ENCODE assay signal across 13 cellular contexts in the genomic region with DNA sequence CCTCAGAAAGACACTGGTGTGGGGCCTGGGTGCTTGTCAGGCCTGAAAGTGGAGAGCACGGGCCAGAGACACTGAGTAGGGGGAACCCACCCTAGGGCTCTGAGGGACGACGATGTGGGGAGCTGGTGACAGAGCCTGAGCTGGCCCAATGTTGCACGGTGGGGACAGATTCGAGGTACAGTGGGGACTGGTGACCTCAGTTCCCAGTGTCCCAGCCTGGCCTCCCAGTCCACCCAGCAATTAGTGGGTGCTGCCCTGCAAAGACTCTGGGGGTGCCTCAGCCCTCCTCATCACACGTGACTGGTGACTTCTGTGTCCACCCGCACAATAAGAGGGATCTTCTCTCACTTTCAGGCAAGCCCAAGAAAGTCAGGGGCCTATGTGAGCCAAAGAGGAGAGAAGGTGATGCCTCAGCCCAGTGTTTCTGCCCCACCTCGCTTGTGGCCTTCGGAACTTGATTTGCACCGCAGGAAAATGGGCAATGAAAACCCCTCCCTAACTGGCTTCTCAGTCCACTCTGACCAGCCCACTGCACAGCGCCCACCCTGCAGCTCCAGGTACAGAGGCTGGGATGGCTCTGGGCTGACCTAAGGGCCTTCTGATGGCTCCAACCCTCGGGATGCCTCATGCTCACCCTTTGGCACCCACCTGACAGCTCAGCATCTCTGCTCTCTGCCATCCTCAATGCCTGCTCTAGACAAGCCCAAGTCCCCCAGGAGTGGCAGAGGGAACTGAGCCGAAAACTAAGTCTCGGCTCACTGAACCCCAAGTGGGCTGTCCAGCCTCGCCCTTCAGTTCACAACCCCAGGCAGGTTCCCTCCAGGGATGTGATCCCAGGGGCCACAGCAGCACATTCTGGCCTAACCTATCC. TPM values are rescaled to one million over a fixed set of nuclear protein-coding genes. Genes with fewer than 3 reads are reported as not detected.
DNase-seq lines count a peak whose midpoint lies in the region; ATAC-seq, FAIRE-seq and TF ChIP-seq lines count a peak whose summit lies in the region.
"Not testable (repeated sequence)": the region's sequence is repeated elsewhere in the genome, so short reads cannot be mapped to it uniquely, and the experiment has no call there.
"Had no signal": no experiment of that assay in that cellular context is flagged by ENCODE, and none has a peak within 500 bp of the region (broad histone marks: within the 10 kb centered on the region; RNA-seq: fewer than 3 reads in every experiment).

No MANE protein-coding gene starts in this region.

- SMC1A ChIA-PET in GM12878 (lab: Charles Lee; ENCODE audit: uncharacterized antibody, unreplicated experiment) = not testable (repeated sequence)

- H3K27ac ChIP-seq in GM12878 (ENCODE audit: control insufficient read depth, insufficient read depth); heart right ventricle; right lobe of liver: not testable (repeated sequence)

- H2AFZ ChIP-seq in GM12878 (ENCODE audit: control insufficient read depth, low read depth, low read length) = not testable (repeated sequence)

- not testable (repeated sequence) for H3K79me2 ChIP-seq in GM12878 (ENCODE audit: control insufficient read depth, insufficient read depth, low read length)

- not testable (repeated sequence) for H3K4me3 Mint-ChIP-seq in activated CD4-positive, alpha-beta T cell treated with anti-CD3 and anti-CD28 coated beads, Interleukin-2, amount 10 ng/mL, durations not matched to agents 24 days and 14 days

- not testable (repeated sequence) for H3K4me2 ChIP-seq in GM12878 (ENCODE audit: control insufficient read depth, insufficient read depth)

- POLR2A ChIA-PET in GM12878 (lab: Charles Lee) = not testable (repeated sequence)

- 21% methylated on average over 3 of the region's 15 CpGs for WGBS in GM12878 (ENCODE audit: insufficient coverage, insufficient replicate concordance, low lambda C conversion rate, missing lambda C conversion rate)
- WGBS in heart right ventricle, 2 donors = 85 to 92% methylated on average over 3 of the region's 15 CpGs
- no CpG with 5 or more reads among the region's 15 CpGs for WGBS in right lobe of liver (ENCODE audit: insufficient coverage, low coverage, low lambda C conversion rate, missing lambda C conversion rate)

- not testable (repeated sequence) for H3K27ac Mint-ChIP-seq in activated CD4-positive, alpha-beta T cell treated with anti-CD3 and anti-CD28 coated beads, Interleukin-2, amount 10 ng/mL, durations not matched to agents 24 days and 14 days

- TF ChIP-seq EP300 in GM12878 (IDR thresholded peaks at IDR 0.05; ENCODE audit: borderline replicate concordance in 1 of 2, control insufficient read depth in 1 of 2, low read depth in 2 of 2, low read length in 2 of 2) = not testable (repeated sequence)

- H4K20me1 ChIP-seq in GM12878 (ENCODE audit: control insufficient read depth, insufficient read depth) = not testable (repeated sequence)

- DNase-seq in activated CD4-positive, alpha-beta T cell treated with anti-CD3 and anti-CD28 coated beads, Interleukin-2, amount 10 ng/mL, durations not matched to agents 24 days and 14 days = peak; percentile 52
- DNase-seq in GM12878 (ENCODE audit: low read depth, low spot score); heart right ventricle; right lobe of liver; omental fat pad (ENCODE audit: low spot score); stimulated activated naive CD8-positive, alpha-beta T cell treated with anti-CD3 and anti-CD28 coated beads, Interleukin-15, Interleukin-2, amounts not matched to agents 100 U/mL and 50 U/mL, for 24 hours: not testable (repeated sequence)

- FAIRE-seq in GM12878 (lab: Jason Lieb, UNC) = not testable (repeated sequence)

- H3K9ac ChIP-seq in GM12878 (ENCODE audit: control insufficient read depth, insufficient read depth, low read length) = not testable (repeated sequence)

- RAD21 ChIA-PET in GM12878 (lab: Charles Lee; ENCODE audit: unreplicated experiment) = not testable (repeated sequence)

- in situ Hi-C loops in GM12878 (cut with MboI) = not testable (repeated sequence)

- intact Hi-C loops in activated CD4-positive, alpha-beta T cell treated with anti-CD3 and anti-CD28 coated beads, Interleukin-2, amount 10 ng/mL, durations not matched to agents 24 days and 14 days (cut with micrococcal nuclease); GM12878 (cut with micrococcal nuclease; ENCODE audit: unreplicated experiment); heart right ventricle (cut with DNase I); right lobe of liver (cut with DNase I): not testable (repeated sequence)

- not testable (repeated sequence) for H3K4me1 ChIP-seq in GM12878 (ENCODE audit: control insufficient read depth, insufficient read depth, low read length); heart right ventricle; right lobe of liver

- H3K4me3 ChIP-seq in GM12878, heart right ventricle, right lobe of liver: not testable (repeated sequence)

- H3K36me3 ChIP-seq in GM12878 (ENCODE audit: control insufficient read depth in 2 of 2, insufficient read depth in 2 of 2, low read length in 1 of 2); heart right ventricle; right lobe of liver: not testable (repeated sequence)

- CTCF ChIA-PET in GM12878 (lab: Yijun Ruan, JAX) = not testable (repeated sequence)

- TF ChIP-seq CTCF in GM12878 (IDR thresholded peaks at IDR 0.05 in 2 of 3, conservative IDR thresholded peaks at IDR 0.05 in 1 of 3; ENCODE audit: control insufficient read depth in 2 of 3, extremely low read depth in 1 of 3, insufficient read depth in 1 of 3, low read depth in 3 of 3, low read length in 3 of 3); heart right ventricle (IDR thresholded peaks at IDR 0.05); right lobe of liver (IDR thresholded peaks at IDR 0.05); omental fat pad (IDR thresholded peaks at IDR 0.05): not testable (repeated sequence)

- not testable (repeated sequence) for H3K36me3 Mint-ChIP-seq in activated CD4-positive, alpha-beta T cell treated with anti-CD3 and anti-CD28 coated beads, Interleukin-2, amount 10 ng/mL, durations not matched to agents 24 days and 14 days (ENCODE audit: low read depth)

- BruUV-seq in GM12878 (replicated peaks; lab: Mats Ljungman, UMichigan) = not testable (repeated sequence)

- not testable (repeated sequence) for H3K27me3 Mint-ChIP-seq in activated CD4-positive, alpha-beta T cell treated with anti-CD3 and anti-CD28 coated beads, Interleukin-2, amount 10 ng/mL, durations not matched to agents 24 days and 14 days

- TF ChIP-seq RAD21 in GM12878 (IDR thresholded peaks at IDR 0.05; ENCODE audit: insufficient read depth, low read depth, low read length) = not testable (repeated sequence)

- H3K27me3 ChIP-seq in GM12878 (replicated peaks in 1 of 2; ENCODE audit: control insufficient read depth in 2 of 2, insufficient read depth in 2 of 2, low read length in 1 of 2); heart right ventricle; right lobe of liver: not testable (repeated sequence)

- H3K4me1 Mint-ChIP-seq in activated CD4-positive, alpha-beta T cell treated with anti-CD3 and anti-CD28 coated beads, Interleukin-2, amount 10 ng/mL, durations not matched to agents 24 days and 14 days = not testable (repeated sequence)

- H3K9me3 Mint-ChIP-seq in activated CD4-positive, alpha-beta T cell treated with anti-CD3 and anti-CD28 coated beads, Interleukin-2, amount 10 ng/mL, durations not matched to agents 24 days and 14 days = not testable (repeated sequence)

- ATAC-seq in GM21717 (IDR thresholded peaks at IDR 0.05; ENCODE audit: unreplicated experiment) (peak; percentile 52), GM12878 (peak; percentile 38; the same call in 2 of the 3 replicates), heart right ventricle (peak in 6 of 8 donors; percentile 7 to 85 (median 38)), right lobe of liver (peak in 3 of 4 donors; percentile 31 to 58 (median 50)), omental fat pad (ENCODE audit: low FRiP score) (peak; percentile 82)
- peak; percentile 32 for ATAC-seq in stimulated activated naive CD8-positive, alpha-beta T cell treated with anti-CD3 and anti-CD28 coated beads, Interleukin-15, Interleukin-2, amounts not matched to agents 100 U/mL and 50 U/mL, for 24 hours

- not testable (repeated sequence) for H3K9me3 ChIP-seq in GM12878 (replicated peaks; ENCODE audit: control insufficient read depth, insufficient read depth, low read length); heart right ventricle; right lobe of liver

- TF ChIP-seq POLR2A in GM12878 (IDR thresholded peaks at IDR 0.05; ENCODE audit: low read depth, low read length); right lobe of liver (IDR thresholded peaks at IDR 0.05): not testable (repeated sequence)

RNA-seq across cellular contexts. Expression of a gene that starts 36.4 kb away (rescaled TPM):
- not detected in 2 replicates for total RNA-seq in activated CD4-positive, alpha-beta T cell treated with anti-CD3 and anti-CD28 coated beads, Interleukin-2, amount 10 ng/mL, durations not matched to agents 24 days and 14 days
- not detected in 2 replicates for total RNA-seq in GM12878 (2013; cell fraction: nucleolus; rRNA removed)
- total RNA-seq in GM12878 (2014; rRNA removed) (not detected in 2 replicates), GM12878 (2014; rRNA removed; fragmentation: Illumina TruSeq; extraction: Trizol) (not detected in 2 replicates), GM12878 (2021) (not detected in 2 replicates), heart right ventricle (not detected), right lobe of liver (not detected), omental fat pad (under 1 TPM in 1 of 4 donors, not detected in 3; 0.88 TPM)
- not detected for polyA plus RNA-seq in GM12878 (2011; ENCODE audit: low read depth)
- polyA plus RNA-seq in GM12878 (2011; rRNA removed) (not detected in 2 replicates), GM12878 (2014; fragmentation: Illumina TruSeq; extraction: Trizol) (not detected in 2 replicates), GM12878 (2014; fragmentation: Nextera tagmentation; extraction: Ambion mirVana) (not detected), GM12878 (2014; rRNA removed) (not detected in 2 replicates), GM12878 (2016; fragmentation: Nextera tagmentation; extraction: Ambion mirVana) (not detected), heart right ventricle (under 1 TPM in 1 of 2 donors, not detected in 1; 0.04 TPM)
- polyA plus RNA-seq in GM12878 (2011; cell fraction: cytosol; rRNA removed) = not detected in 2 replicates
- not detected in 2 replicates for polyA plus RNA-seq in GM12878 (2011; cell fraction: nucleus; rRNA removed)
- not detected in 2 replicates for polyA plus RNA-seq in GM12878 (2012)
- polyA minus RNA-seq in GM12878 (2011; rRNA and poly(A)+ RNA removed) = not detected in 2 replicates
- not detected in 2 replicates for polyA minus RNA-seq in GM12878 (2011; cell fraction: cytosol; rRNA and poly(A)+ RNA removed)
- polyA minus RNA-seq in GM12878 (2011; cell fraction: nucleus; rRNA and poly(A)+ RNA removed) = not detected in 2 replicates
- total RNA-seq: CD4-positive, alpha-beta T cell; Daoy; HT-29; LHCN-M2; MCF 10A; SJCRH30 had no signal

Comparison
In these comparisons a context has a peak if more than half of its experiments do, and no peak if none do; other contexts are left out.
1. ATAC-seq: peak in every context shown above with its lines; median percentile 82 in omental fat pad; 52 in GM21717; 50 in right lobe of liver; 38 in heart right ventricle; 38 in GM12878; 32 in stimulated activated naive CD8-positive, alpha-beta T cell treated with anti-CD3 and anti-CD28 coated beads, Interleukin-15, Interleukin-2, amounts not matched to agents 100 U/mL and 50 U/mL, for 24 hours.